ENCODE assay signal across 8 cellular contexts in genomic region chr15:92899910-92900711, GRCh38. TPM values are rescaled to one million over a fixed set of nuclear protein-coding genes. Genes with fewer than 3 reads are reported as not detected.
DNase-seq lines count a peak whose midpoint lies in the region; ATAC-seq and TF ChIP-seq lines count a peak whose summit lies in the region.

CHD2 (plus strand) TSS chr15:92900324; CDS start chr15:92901238, 914 bp downstream.

- peaks cover 3% of the 10 kb centered on the region for H3K36me3 ChIP-seq in urinary bladder (ENCODE audit: insufficient read depth)

- peak within 1 kb of the TSS; percentile 100 for H3K27ac ChIP-seq in urinary bladder (ENCODE audit: low read depth)

- TF ChIP-seq CTCF in omental fat pad (IDR thresholded peaks at IDR 0.05) = no peak

- peak within 1 kb of the TSS; percentile 90 for H3K4me3 ChIP-seq in urinary bladder (ENCODE audit: low read depth, low read length)

- 1% methylated on average over 14 of the region's 14 CpGs for WGBS in urinary bladder

- H3K4me1 ChIP-seq in urinary bladder (ENCODE audit: insufficient read depth) = no peaks in the 10 kb centered on the region

- DNase-seq in NAMALWA (ENCODE audit: low spot score) (peak; percentile 94), SK-MEL-5 (ENCODE audit: low read depth, low spot score) (peak; percentile 93), glomerular visceral epithelial cell (ENCODE audit: extremely low spot score) (peak; percentile 89), omental fat pad (ENCODE audit: low spot score) (no peak)
- peak; percentile 66 for DNase-seq in activated naive CD4-positive, alpha-beta T cell treated with anti-CD3 and anti-CD28 coated beads, Interleukin-2, amount 50 U/mL, for 16 hours

- in situ Hi-C loops in SK-MEL-5 (cut with HindIII; ENCODE audit: low pct_unique_long_range_greater_than_20kb, low sequenced_read_pairs) = no loop called here

- TF ChIP-seq POLR2A in GM10847 (IDR thresholded peaks at IDR 0.05; ENCODE audit: extremely low read depth, insufficient read length) = peak; percentile 93

- ATAC-seq in HG02571 (IDR thresholded peaks at IDR 0.05; ENCODE audit: unreplicated experiment) = peak; percentile 57
- ATAC-seq in omental fat pad (ENCODE audit: low FRiP score) = peak; percentile 43

RNA-seq across cellular contexts. Expression of gene CHD2, which starts in this region (rescaled TPM):
- total RNA-seq in SK-MEL-5 (2014; rRNA removed; shearing (Covaris generic)) = 27.4 and 37.9 TPM in 2 replicates
- 19.8 and 21.3 TPM in 2 replicates for polyA plus RNA-seq in SK-MEL-5 (2015; cell fraction: cytosol; rRNA removed)
- polyA plus RNA-seq in SK-MEL-5 (2015; cell fraction: nucleus; rRNA removed) = 83.4 and 86.1 TPM in 2 replicates
- total RNA-seq in omental fat pad (100 to 1,000 TPM in 3 of 4 donors, 10 to 100 TPM in 1; 77.7 to 140 (median 134) TPM), urinary bladder (210 TPM)
- 29.9 TPM for polyA plus RNA-seq in urinary bladder
